ENCODE assay signal across 35 cellular contexts in genomic region chr3:89256395-89256794, GRCh38.
"Had no signal": no experiment of that assay in that cellular context is flagged by ENCODE, and none has a peak within 500 bp of the region (broad histone marks: within the 10 kb centered on the region; RNA-seq: fewer than 3 reads in every experiment).

No MANE protein-coding gene starts in this region.

- H3K4me2 ChIP-seq: KMS-11 had no signal

- H3K27ac ChIP-seq: KMS-11 had no signal

- H3K9ac ChIP-seq: KMS-11 had no signal

- DNase-seq: Karpas-422, Kasumi-1, MG63, MM.1S, MV-4-11, NCI-H1048, NCI-H1092, NCI-H1092 treated with DMSO at 0.1 percent for 48 hours, NCI-H1105, NCI-H1105 treated with DMSO at 0.1 percent for 48 hours, NCI-H1417, NCI-H1417 treated with DMSO at 0.1 percent for 48 hours, NCI-H1436, NCI-H1436 treated with DMSO at 0.1 percent for 48 hours, NCI-H1694, NCI-H1694 treated with DMSO at 0.1 percent for 48 hours, NCI-H187, NCI-H187 treated with DMSO at 0.1 percent for 48 hours, NCI-H1930, NCI-H2029, NCI-H2029 treated with DMSO at 0.1 percent for 48 hours, NCI-H2081, NCI-H2081 treated with DMSO at 0.1 percent for 48 hours, NCI-H2107, NCI-H2171, NCI-H2171 treated with DMSO at 0.1 percent for 48 hours, NCI-H2227 treated with DMSO at 0.1 percent for 48 hours, NCI-H226, NCI-H345, NCI-H446, NCI-H446 treated with DMSO at 0.1 percent for 48 hours, NCI-H510A, NCI-H510A treated with DMSO at 0.1 percent for 48 hours, NCI-H524 had no signal

- H3K9me3 ChIP-seq: MG63 had no signal

- H3K27me3 ChIP-seq: MG63 had no signal

- H3K4me3 ChIP-seq: MG63 had no signal

- H3K36me3 ChIP-seq: MG63 had no signal
